ENCODE assay signal across 8 cellular contexts in genomic region chrX:13688772-13689518, GRCh38. TPM values are rescaled to one million over a fixed set of nuclear protein-coding genes. Genes with fewer than 3 reads are reported as not detected.
A peak's percentile ranks its signal among the peaks of the same experiment; 100 is the strongest.
DNase-seq lines count a peak whose midpoint lies in the region; ATAC-seq and TF ChIP-seq lines count a peak whose summit lies in the region.

TSS of gene RAB9A (plus strand) at chrX:13689128. CDS start at chrX:13708747, 19,619 bp downstream.

- intact Hi-C loops in mammary epithelial cell (cut with micrococcal nuclease): loop anchor here (1.0 kb wide), 1 partner anchor 20 kb away; no protein-coding TSS in a partner anchor
- intact Hi-C loops in spleen (cut with DNase I; ENCODE audit: low total_unique reads): no loop called here

- WGBS in mammary epithelial cell (ENCODE audit: low coverage, missing lambda C conversion rate): 8% methylated on average over 25 of the region's 67 CpGs
- WGBS in spleen, 5 donors: 0 to 7% (median 1%) methylated on average over 25 to 67 of the region's 67 CpGs

- no peaks in the 10 kb centered on the region for H3K36me3 ChIP-seq in mammary epithelial cell (ENCODE audit: insufficient read depth, low read length)
- H3K36me3 ChIP-seq in spleen: no peaks in the 10 kb centered on the region

- DNase-seq in SIG-M5 treated with dmso at 0.1 percent for 504 hours (lab: John Stamatoyannopoulos, UW; ENCODE audit: unreplicated experiment) (peak; percentile 59), SIG-M5 (lab: John Stamatoyannopoulos, UW) (no peak), NCI-H2196 (lab: John Stamatoyannopoulos, UW; ENCODE audit: unreplicated experiment) (peak; percentile 53), mammary epithelial cell (peak; percentile 82), iPS-NIHi7 (ENCODE audit: extremely low spot score) (peak; percentile 99), spleen (peak; percentile 94)

- peaks cover 49% of the 10 kb centered on the region for H3K4me1 ChIP-seq in mammary epithelial cell (ENCODE audit: insufficient read depth, low read length)
- H3K4me1 ChIP-seq in spleen: peaks cover 15 to 57% (median 42%) of the 10 kb centered on the region in 6 donors

- dilution Hi-C loops in mammary epithelial cell (cut with HindIII; ENCODE audit: low sequenced_read_pairs): no loop called here

- H3K27ac ChIP-seq in mammary epithelial cell (ENCODE audit: insufficient read depth, low read depth, low read length) (peak within 1 kb of the TSS; percentile 96), spleen (peak within 1 kb of the TSS; percentile 87 to 97 (median 96))

- no peak for TF ChIP-seq POLR2A in spleen (IDR thresholded peaks at IDR 0.05)

- H3K27me3 ChIP-seq in mammary epithelial cell (ENCODE audit: insufficient read depth, low read length) (no peaks in the 10 kb centered on the region), spleen (replicated peaks in 1 of 7) (peaks cover 0 to 25% (median 4%) of the 10 kb centered on the region in 7 donors)

- H3K9ac ChIP-seq in mammary epithelial cell (ENCODE audit: insufficient read depth, low read length): peak within 1 kb of the TSS; percentile 99

- H3K4me3 ChIP-seq in WI38 (ENCODE audit: low read depth, low read length) (peak within 1 kb of the TSS; percentile 88), mammary epithelial cell (replicated peaks in 1 of 3; ENCODE audit: insufficient read depth in 1 of 3, low read depth in 2 of 3, low read length in 3 of 3) (peak within 1 kb of the TSS; percentile 67 to 95 (median 90)), spleen (peak within 1 kb of the TSS; percentile 46 to 84 (median 56))

- no peaks in the 10 kb centered on the region for H4K20me1 ChIP-seq in mammary epithelial cell (ENCODE audit: insufficient read depth, low read length)

- in situ Hi-C loops in mammary epithelial cell (cut with MboI; ENCODE audit: low sequenced_read_pairs in 2 of 2): no loop called here

- peak; percentile 69 for ATAC-seq in HG03039 (IDR thresholded peaks at IDR 0.05; ENCODE audit: unreplicated experiment)

- CTCF ChIA-PET in mammary epithelial cell (lab: Charles Lee; ENCODE audit: low non-redundant PET): no interaction called here

- H3K4me2 ChIP-seq in mammary epithelial cell (ENCODE audit: insufficient read depth, low read depth, low read length): peak within 1 kb of the TSS; percentile 80

- BruUV-seq in mammary epithelial cell (replicated peaks; lab: Mats Ljungman, UMichigan): no TSS peak

- no peak for TF ChIP-seq CTCF in WI38 (IDR thresholded peaks at IDR 0.05; ENCODE audit: low read depth, low read length)
- peak in 1 of 2 donors; percentile 21 for TF ChIP-seq CTCF in mammary epithelial cell (conservative IDR thresholded peaks at IDR 0.05 in 1 of 2, IDR thresholded peaks at IDR 0.05 in 1 of 2; ENCODE audit: extremely low read depth in 1 of 2, insufficient read depth in 1 of 2, low read depth in 1 of 2, low read length in 2 of 2)
- no peak for TF ChIP-seq CTCF in spleen (IDR thresholded peaks at IDR 0.05 in 8 of 11, conservative IDR thresholded peaks at IDR 0.05 in 3 of 11)

- H3K9me3 ChIP-seq in mammary epithelial cell (replicated peaks; ENCODE audit: insufficient read depth, low read length) (no peaks in the 10 kb centered on the region), spleen (no peaks in the 10 kb centered on the region)

- H3K79me2 ChIP-seq in mammary epithelial cell (ENCODE audit: insufficient read depth, low read length): peaks cover 48% of the 10 kb centered on the region

- peak within 1 kb of the TSS; percentile 89 for H2AFZ ChIP-seq in mammary epithelial cell (ENCODE audit: low read depth, low read length)

RNA-seq across cellular contexts. Expression of gene RAB9A, which starts in this region (rescaled TPM):
- total RNA-seq in mammary epithelial cell (10 to 100 TPM; 37.2 to 42.2 TPM), spleen (10 to 100 TPM; 24.7 to 36.5 (median 30.7) TPM)
- polyA plus RNA-seq in mammary epithelial cell (31.8 TPM), spleen (10 to 100 TPM; 20.3 to 24.1 (median 23.1) TPM)
- 9.4 TPM for polyA minus RNA-seq in mammary epithelial cell
